ENCODE assay signal across 10 cellular contexts in the genomic region with DNA sequence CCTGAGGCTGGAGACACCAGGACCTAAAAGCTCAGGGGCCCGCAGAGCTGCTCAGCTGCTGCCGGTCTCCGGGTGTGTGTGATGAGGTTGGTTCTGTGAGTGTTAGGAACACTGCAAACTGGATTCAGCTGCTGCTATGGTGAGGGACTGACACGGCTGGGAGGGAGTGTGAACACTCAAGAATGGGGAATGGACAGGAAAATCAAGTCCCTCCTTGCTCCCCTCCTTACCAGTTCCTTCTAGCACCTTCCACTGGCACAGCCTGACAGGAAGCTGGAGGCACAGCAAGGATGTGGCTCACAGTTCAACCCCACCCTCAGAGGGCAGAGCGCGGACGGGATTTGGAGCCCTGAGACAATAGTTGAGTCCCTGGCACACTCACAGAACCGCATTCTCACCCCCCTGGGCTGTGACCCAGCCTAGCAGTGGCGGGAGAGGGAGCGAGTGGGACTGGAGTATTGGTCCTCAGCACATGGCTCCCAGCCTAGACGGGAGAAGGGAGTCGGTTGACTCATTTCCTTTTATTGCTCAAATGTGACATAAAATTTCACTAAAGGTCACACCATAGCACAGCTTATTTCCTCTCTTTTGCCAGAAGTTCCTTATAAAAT. TPM values are rescaled to one million over a fixed set of nuclear protein-coding genes. Genes with fewer than 3 reads are reported as not detected.
DNase-seq lines count a peak whose midpoint lies in the region; ATAC-seq and TF ChIP-seq lines count a peak whose summit lies in the region.
"Had no signal": no experiment of that assay in that cellular context is flagged by ENCODE, and none has a peak within 500 bp of the region (broad histone marks: within the 10 kb centered on the region; RNA-seq: fewer than 3 reads in every experiment).

No MANE protein-coding gene starts in this region.

- H3K4me3 ChIP-seq in transverse colon = no peak overlapping the region

- no peak overlapping the region for H3K4me3 Mint-ChIP-seq in activated CD8-positive, alpha-beta memory T cell treated with anti-CD3 and anti-CD28 coated beads, Interleukin-2, amount 10 ng/mL, durations not matched to agents 7 days and 5 days
- H3K4me3 Mint-ChIP-seq: activated CD4-positive, alpha-beta T cell treated with anti-CD3 and anti-CD28 coated beads, Interleukin-2, amount 10 ng/mL, durations not matched to agents 7 days and 5 days; IgD-negative memory B cell had no signal

- DNase-seq in Kasumi-1 (lab: John Stamatoyannopoulos, UW) (peak; percentile 72 to 84), dermis blood vessel endothelial cell (peak; percentile 87), lung microvascular endothelial cell (ENCODE audit: low read depth in 2 of 2) (peak; percentile 60 to 83), transverse colon (peak; percentile 15), LoVo (ENCODE audit: low spot score) (no peak), D341Med (ENCODE audit: low spot score) (no peak), NOMO-1 (lab: John Stamatoyannopoulos, UW; ENCODE audit: unreplicated experiment in 2 of 2) (no peak)
- DNase-seq in activated CD8-positive, alpha-beta memory T cell treated with anti-CD3 and anti-CD28 coated beads, Interleukin-2, amount 10 ng/mL, durations not matched to agents 7 days and 5 days = no peak
- DNase-seq: activated CD4-positive, alpha-beta T cell treated with anti-CD3 and anti-CD28 coated beads, Interleukin-2, amount 10 ng/mL, durations not matched to agents 7 days and 5 days had no signal

- no peaks in the 10 kb centered on the region for H3K36me3 Mint-ChIP-seq in activated CD8-positive, alpha-beta memory T cell treated with anti-CD3 and anti-CD28 coated beads, Interleukin-2, amount 10 ng/mL, durations not matched to agents 7 days and 5 days

- no peaks in the 10 kb centered on the region for H3K27me3 ChIP-seq in transverse colon

- no peaks in the 10 kb centered on the region for H3K36me3 ChIP-seq in transverse colon

- no peaks in the 10 kb centered on the region for H3K4me1 Mint-ChIP-seq in activated CD8-positive, alpha-beta memory T cell treated with anti-CD3 and anti-CD28 coated beads, Interleukin-2, amount 10 ng/mL, durations not matched to agents 7 days and 5 days
- H3K4me1 Mint-ChIP-seq: activated CD4-positive, alpha-beta T cell treated with anti-CD3 and anti-CD28 coated beads, Interleukin-2, amount 10 ng/mL, durations not matched to agents 7 days and 5 days; IgD-negative memory B cell had no signal

- TF ChIP-seq EP300 in transverse colon (IDR thresholded peaks at IDR 0.05; ENCODE audit: low read depth) = no peak

- intact Hi-C loops in transverse colon (cut with DNase I; ENCODE audit: low total_unique reads) = loop anchor here (5.0 to 10.0 kb wide), 3 partner anchors 294 to 1201 kb away; a partner anchor contains a TSS

- TF ChIP-seq POLR2A in transverse colon (IDR thresholded peaks at IDR 0.05) = no peak

- H3K4me1 ChIP-seq in transverse colon = peaks cover 0 to 9% (median 0%) of the 10 kb centered on the region in 4 donors

- no peak for ATAC-seq in activated CD8-positive, alpha-beta memory T cell treated with anti-CD3 and anti-CD28 coated beads, Interleukin-2, amount 10 ng/mL, durations not matched to agents 7 days and 5 days

- CTCF ChIA-PET in activated CD8-positive, alpha-beta memory T cell treated with anti-CD3 and anti-CD28 coated beads, Interleukin-2, amount 10 ng/mL, durations not matched to agents 7 days and 5 days (lab: Charles Lee) = no interaction called here

- H3K9me3 ChIP-seq in transverse colon = no peaks in the 10 kb centered on the region

- H3K9me3 Mint-ChIP-seq in activated CD8-positive, alpha-beta memory T cell treated with anti-CD3 and anti-CD28 coated beads, Interleukin-2, amount 10 ng/mL, durations not matched to agents 7 days and 5 days (ENCODE audit: low read depth) = peaks cover 6% of the 10 kb centered on the region
- H3K9me3 Mint-ChIP-seq: activated CD4-positive, alpha-beta T cell treated with anti-CD3 and anti-CD28 coated beads, Interleukin-2, amount 10 ng/mL, durations not matched to agents 7 days and 5 days had no signal

- TF ChIP-seq CTCF in transverse colon (IDR thresholded peaks at IDR 0.05) = no peak

- no peak overlapping the region for H3K27ac Mint-ChIP-seq in activated CD8-positive, alpha-beta memory T cell treated with anti-CD3 and anti-CD28 coated beads, Interleukin-2, amount 10 ng/mL, durations not matched to agents 7 days and 5 days
- H3K27ac Mint-ChIP-seq: activated CD4-positive, alpha-beta T cell treated with anti-CD3 and anti-CD28 coated beads, Interleukin-2, amount 10 ng/mL, durations not matched to agents 7 days and 5 days had no signal

- in situ Hi-C loops in transverse colon (cut with MboI; ENCODE audit: low pct_ligation_motif_present in 1 of 4, low pct_unique_long_range_greater_than_20kb in 1 of 4, low sequenced_read_pairs in 3 of 4) = loop anchor here in 1 of 4 donors (25.0 kb wide), 3 partner anchors 289 to 1214 kb away; a partner anchor contains a TSS

- peak overlapping the region; percentile 57 to 83 (median 66) for H3K27ac ChIP-seq in transverse colon

- 40 to 56% methylated on average over 3 to 12 of the region's 12 CpGs for WGBS in transverse colon (ENCODE audit: low coverage in 1 of 2), 2 donors

- H3K27me3 Mint-ChIP-seq in activated CD8-positive, alpha-beta memory T cell treated with anti-CD3 and anti-CD28 coated beads, Interleukin-2, amount 10 ng/mL, durations not matched to agents 7 days and 5 days = no peaks in the 10 kb centered on the region
- H3K27me3 Mint-ChIP-seq: activated CD4-positive, alpha-beta T cell treated with anti-CD3 and anti-CD28 coated beads, Interleukin-2, amount 10 ng/mL, durations not matched to agents 7 days and 5 days; IgD-negative memory B cell had no signal

RNA-seq across cellular contexts. Expression of a gene that starts 42.5 kb away (rescaled TPM):
- not detected in 2 replicates for total RNA-seq in dermis blood vessel endothelial cell
- not detected in 2 replicates for total RNA-seq in lung microvascular endothelial cell
- not detected for total RNA-seq in transverse colon
- not detected for total RNA-seq in activated CD8-positive, alpha-beta memory T cell treated with anti-CD3 and anti-CD28 coated beads, Interleukin-2, amount 10 ng/mL, durations not matched to agents 7 days and 5 days
- total RNA-seq: activated CD4-positive, alpha-beta T cell treated with anti-CD3 and anti-CD28 coated beads, Interleukin-2, amount 10 ng/mL, durations not matched to agents 7 days and 5 days had no signal

Comparison
In these comparisons a context has a peak if more than half of its experiments do, and no peak if none do; other contexts are left out.
1. DNase-seq: peak in Kasumi-1 (2 of 2), dermis blood vessel endothelial cell (single experiment), lung microvascular endothelial cell (2 of 2) and transverse colon (single experiment); none in LoVo (single experiment), D341Med (single experiment), activated CD8-positive, alpha-beta memory T cell treated with anti-CD3 and anti-CD28 coated beads, Interleukin-2, amount 10 ng/mL, durations not matched to agents 7 days and 5 days (single experiment) and NOMO-1 (0 of 2).